ENCODE assay signal across 1 cellular context in genomic region chr7:47356261-47356660, GRCh38.
TF ChIP-seq lines count a peak whose summit lies in the region.

No MANE protein-coding gene starts in this region.

TF ChIP-seq in H1, 55 proteins besides CTCF, POLR2A, EP300 and RAD21:
- TF ChIP-seq ATF2 (IDR thresholded peaks at IDR 0.05; ENCODE audit: low read length) = no peak
- TF ChIP-seq SIX5 (IDR thresholded peaks at IDR 0.05; ENCODE audit: low read depth, low read length) = no peak
- TF ChIP-seq CBX8 (IDR thresholded peaks at IDR 0.05; ENCODE audit: borderline replicate concordance, low read depth, low read length) = no peak
- no peak for TF ChIP-seq CHD7 (IDR thresholded peaks at IDR 0.05; ENCODE audit: insufficient replicate concordance, low read length)
- TF ChIP-seq RBBP5 (IDR thresholded peaks at IDR 0.05; ENCODE audit: borderline replicate concordance, low read depth, low read length) = no peak
